ENCODE assay signal across 8 cellular contexts in the genomic region with DNA sequence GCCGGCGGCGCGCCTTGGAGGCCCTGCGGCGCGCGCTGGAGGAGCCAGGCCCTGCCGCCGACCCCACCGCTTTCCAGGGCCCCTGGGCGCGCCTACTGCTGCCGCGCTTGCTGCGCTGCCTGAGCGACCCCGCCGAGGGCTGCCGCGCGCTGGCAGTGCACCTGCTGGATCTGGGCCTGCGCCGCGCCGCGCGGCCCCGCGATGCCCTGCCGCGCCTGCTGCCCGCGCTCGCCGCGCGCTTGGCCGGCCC. TPM values are rescaled to one million over a fixed set of nuclear protein-coding genes. Genes with fewer than 3 reads are reported as not detected.
DNase-seq lines count a peak whose midpoint lies in the region; ATAC-seq and TF ChIP-seq lines count a peak whose summit lies in the region.

No MANE protein-coding gene starts in this region.

- WGBS in heart left ventricle, 4 donors = 0 to 3% (median 0%) methylated on average over 6 to 39 of the region's 39 CpGs

- H3K4me3 ChIP-seq in ACC112 (ENCODE audit: low read depth, low read length) = peak overlapping the region; percentile 92
- peak overlapping the region; percentile 67 to 88 for H3K4me3 ChIP-seq in Panc1 (ENCODE audit: low read depth in 2 of 2, low read length in 2 of 2)
- H3K4me3 ChIP-seq in heart left ventricle = peak overlapping the region; percentile 49 to 98 (median 78)

- in situ Hi-C loops in Panc1 (cut with HindIII; ENCODE audit: low pct_unique_long_range_greater_than_20kb, low sequenced_read_pairs) = no loop called here

- H3K4me1 ChIP-seq in ACC112 (ENCODE audit: control insufficient read depth, insufficient read depth, low read length, unreplicated experiment) (peaks cover 14% of the 10 kb centered on the region), Panc1 (ENCODE audit: control insufficient read depth, insufficient read depth, low read length) (peaks cover 25% of the 10 kb centered on the region), heart left ventricle (peaks cover 3 to 38% (median 23%) of the 10 kb centered on the region in 12 donors)

- ATAC-seq in GM21526 (IDR thresholded peaks at IDR 0.05; ENCODE audit: low FRiP score, unreplicated experiment) (peak; percentile 11), Panc1 (no peak; the same call in 1 of the 2 replicates), heart left ventricle (peak in 1 of 4 donors; percentile 1)
- ATAC-seq in stimulated activated naive CD8-positive, alpha-beta T cell treated with anti-CD3 and anti-CD28 coated beads, Interleukin-15, Interleukin-2, amounts not matched to agents 100 U/mL and 50 U/mL, for 24 hours = peak; percentile 20

- BruUV-seq in Panc1 (replicated peaks; lab: Mats Ljungman, UMichigan) = no TSS peak

- intact Hi-C loops in Panc1 (cut with micrococcal nuclease; ENCODE audit: unreplicated experiment) (no loop called here), heart left ventricle (cut with DNase I) (loop anchor here in 5 of 10 donors (5.0 to 10.0 kb wide), 6 partner anchors 59 to 209 kb away; a partner anchor contains a TSS)

- no peak for TF ChIP-seq CTCF in Panc1 (IDR thresholded peaks at IDR 0.05)
- TF ChIP-seq CTCF in heart left ventricle (IDR thresholded peaks at IDR 0.05) = no peak

- no peak for TF ChIP-seq POLR2A in heart left ventricle (IDR thresholded peaks at IDR 0.05)

- CTCF ChIA-PET in Panc1 (lab: Charles Lee) = interaction anchor here (0.6 kb wide), 1 partner anchor 49 kb away, joined by 4 read pairs; no protein-coding TSS in a partner anchor

- H3K27me3 ChIP-seq in ACC112 (ENCODE audit: insufficient read depth, low read length) = no peaks in the 10 kb centered on the region
- no peaks in the 10 kb centered on the region for H3K27me3 ChIP-seq in Panc1 (ENCODE audit: control insufficient read depth, insufficient read depth, low read length)
- H3K27me3 ChIP-seq in heart left ventricle = no peaks in the 10 kb centered on the region

- POLR2A ChIA-PET in Panc1 (lab: Charles Lee) = no interaction called here

- peaks cover 30% of the 10 kb centered on the region for H3K79me2 ChIP-seq in ACC112 (ENCODE audit: control insufficient read depth, insufficient read depth, low read length, unreplicated experiment)

- H3K27ac ChIP-seq in ACC112 (ENCODE audit: low read depth, low read length) (no peak overlapping the region), Panc1 (ENCODE audit: low read length) (no peak overlapping the region), heart left ventricle (peak overlapping the region in 11 of 12 donors; percentile 50 to 83 (median 77))

- H3K36me3 ChIP-seq in ACC112 (ENCODE audit: insufficient read depth, low read length) (peaks cover 25% of the 10 kb centered on the region; the same call in 1 of the 2 replicates), Panc1 (ENCODE audit: control insufficient read depth, insufficient read depth, low read length) (no peaks in the 10 kb centered on the region), heart left ventricle (peaks cover 0 to 18% (median 6%) of the 10 kb centered on the region in 9 donors)

- peak overlapping the region; percentile 97 for H2AFZ ChIP-seq in ACC112 (ENCODE audit: low read length, unreplicated experiment)

- DNase-seq in Panc1 (ENCODE audit: low read depth, low spot score) (no peak), heart left ventricle (no peak), NCI-H2196 (lab: John Stamatoyannopoulos, UW; ENCODE audit: unreplicated experiment) (no peak), dedifferentiated amniotic fluid mesenchymal stem cell (ENCODE audit: extremely low spot score) (no peak)
- DNase-seq in stimulated activated naive CD8-positive, alpha-beta T cell treated with anti-CD3 and anti-CD28 coated beads, Interleukin-15, Interleukin-2, amounts not matched to agents 100 U/mL and 50 U/mL, for 24 hours = no peak
- DNase-seq in activated CD4-positive, alpha-beta T cell treated with anti-CD3 and anti-CD28 coated beads, Interleukin-2, amount 50 U/mL, for 4 hours = no peak

- peaks cover 8% of the 10 kb centered on the region; the same call in 1 of the 2 replicates for H3K9me3 ChIP-seq in Panc1 (ENCODE audit: control insufficient read depth, insufficient read depth, low read depth, low read length)
- H3K9me3 ChIP-seq in heart left ventricle = peaks cover 0 to 1% (median 0%) of the 10 kb centered on the region in 12 donors

RNA-seq across cellular contexts. Expression of a gene that starts 0.3 kb away (rescaled TPM):
- total RNA-seq in Panc1 (2021; ENCODE audit: unreplicated experiment) = 79.5 TPM
- 107 TPM for polyA plus RNA-seq in Panc1 (2012; ENCODE audit: insufficient read length)
- 10 to 100 TPM; 13.9 to 45.8 (median 23.7) TPM for total RNA-seq in heart left ventricle
- polyA plus RNA-seq in heart left ventricle = 10 to 100 TPM in 1 of 2 donors, 1 to 10 TPM in 1; 7.2 to 15.3 TPM

RNA-seq across cellular contexts. Expression of a gene that starts 0.3 kb away (rescaled TPM):
- total RNA-seq in Panc1 (2021; ENCODE audit: unreplicated experiment) (62.0 TPM), heart left ventricle (10 to 100 TPM; 11.4 to 22.2 (median 18.4) TPM)
- polyA plus RNA-seq in Panc1 (2012; ENCODE audit: insufficient read length) = 96.6 TPM
- polyA plus RNA-seq in heart left ventricle = 10 to 100 TPM in 1 of 2 donors, 1 to 10 TPM in 1; 4.1 to 15.3 TPM

Comparison
In these comparisons a context has a peak if more than half of its experiments do, and no peak if none do; other contexts are left out.
1. H3K27ac ChIP-seq: peak in heart left ventricle (11 of 12); none in ACC112 (single experiment) and Panc1 (single experiment).
2. Peak in every context shown above with its lines, with median percentiles within 50 percentile points of each other: H3K4me3 ChIP-seq.